16 cellular contexts compared by ENCODE assay signal in genomic region chr6:35622283-35622682, GRCh38.
"Had no signal": no experiment of that assay in that cellular context is flagged by ENCODE, and none has a peak within 500 bp of the region (broad histone marks: within the 10 kb centered on the region; RNA-seq: fewer than 3 reads in every experiment).

No MANE protein-coding gene starts in this region.

- H3K27me3 ChIP-seq: esophagus squamous epithelium, neural progenitor cell, right atrium auricular region, tibial nerve had no signal

- H3K27me3 Mint-ChIP-seq: activated CD4-positive, alpha-beta T cell treated with anti-CD3 and anti-CD28 coated beads, Interleukin-2, amount 10 ng/mL, durations not matched to agents 24 days and 14 days; effector memory CD8-positive, alpha-beta T cell; progenitor cell of endocrine pancreas had no signal

- ATAC-seq: effector memory CD8-positive, alpha-beta T cell; stimulated activated naive CD8-positive, alpha-beta T cell treated with anti-CD3 and anti-CD28 coated beads, Interleukin-15, Interleukin-2, amounts not matched to agents 100 U/mL and 50 U/mL, for 24 hours; WTC11 had no signal

- H3K4me3 ChIP-seq: esophagus squamous epithelium, left ventricle myocardium inferior, neural progenitor cell, right atrium auricular region, SK-N-MC, tibial nerve had no signal

- H3K9me3 Mint-ChIP-seq: activated CD4-positive, alpha-beta T cell treated with anti-CD3 and anti-CD28 coated beads, Interleukin-2, amount 10 ng/mL, durations not matched to agents 24 days and 14 days; effector memory CD8-positive, alpha-beta T cell; immature natural killer cell; WTC11 had no signal

- H3K27ac ChIP-seq: esophagus squamous epithelium, left ventricle myocardium inferior, neural progenitor cell, right atrium auricular region, SK-N-MC, tibial nerve had no signal

- DNase-seq: activated CD4-positive, alpha-beta T cell treated with anti-CD3 and anti-CD28 coated beads, Interleukin-2, amount 10 ng/mL, durations not matched to agents 24 days and 14 days; activated gamma-delta T cell; effector memory CD8-positive, alpha-beta T cell; esophagus squamous epithelium; immature natural killer cell; kidney glomerular epithelial cell; left ventricle myocardium inferior; stimulated activated CD4-positive, alpha-beta T cell treated with anti-CD3 and anti-CD28 coated beads, Interleukin-2, amount 100 ng/mL, for 24 hours; stimulated activated naive CD8-positive, alpha-beta T cell treated with anti-CD3 and anti-CD28 coated beads, Interleukin-15, Interleukin-2, amounts not matched to agents 100 U/mL and 50 U/mL, for 24 hours; substantia nigra had no signal

- H3K36me3 ChIP-seq: neural progenitor cell had no signal

- H3K9me3 ChIP-seq: esophagus squamous epithelium, left ventricle myocardium inferior, right atrium auricular region, tibial nerve had no signal

- H3K27ac Mint-ChIP-seq: neural progenitor cell, progenitor cell of endocrine pancreas, WTC11 had no signal

- H3K4me3 Mint-ChIP-seq: activated CD4-positive, alpha-beta T cell treated with anti-CD3 and anti-CD28 coated beads, Interleukin-2, amount 10 ng/mL, durations not matched to agents 24 days and 14 days; effector memory CD8-positive, alpha-beta T cell; immature natural killer cell; neural progenitor cell; WTC11 had no signal

- H3K4me1 ChIP-seq: neural progenitor cell had no signal

- H3K4me1 Mint-ChIP-seq: neural progenitor cell, WTC11 had no signal
